6 cellular contexts compared by ENCODE assay signal in genomic region chr20:16167423-16167822, GRCh38.
"Had no signal": no experiment of that assay in that cellular context is flagged by ENCODE, and none has a peak within 500 bp of the region (broad histone marks: within the 10 kb centered on the region; RNA-seq: fewer than 3 reads in every experiment).

No MANE protein-coding gene starts in this region.

- DNase-seq: GM23248, H9, HCEC 1CT, IMR-90, KG1 had no signal

- ATAC-seq: K562 had no signal
